8 cellular contexts compared by ENCODE assay signal in genomic region chr11:58577441-58578135, GRCh38. TPM values are rescaled to one million over a fixed set of nuclear protein-coding genes. Genes with fewer than 3 reads are reported as not detected.
DNase-seq lines count a peak whose midpoint lies in the region; ATAC-seq and TF ChIP-seq lines count a peak whose summit lies in the region.

No MANE protein-coding gene starts in this region.

- H3K4me1 ChIP-seq in mucosa of descending colon (ENCODE audit: low read depth), result peaks cover 44% of the 10 kb centered on the region

- intact Hi-C loops in mucosa of descending colon (cut with DNase I, micrococcal nuclease), result no loop called here

- no peaks in the 10 kb centered on the region for H3K9me3 ChIP-seq in mucosa of descending colon

- H3K36me3 ChIP-seq in mucosa of descending colon (ENCODE audit: low read depth), result no peaks in the 10 kb centered on the region

- TF ChIP-seq CTCF in mucosa of descending colon (IDR thresholded peaks at IDR 0.05), result no peak

- DNase-seq in NCI-H2107 treated with DMSO at 0.1 percent for 48 hours (lab: John Stamatoyannopoulos, UW; ENCODE audit: unreplicated experiment) (peak; percentile 47), mucosa of descending colon (peak; percentile 75 to 84 (median 77)), superior temporal gyrus (ENCODE audit: extremely low spot score) (no peak)
- peak; percentile 74 for DNase-seq in activated CD4-positive, alpha-beta T cell treated with anti-CD3 and anti-CD28 coated beads, Interleukin-2, amount 50 U/mL, for 1 hour
- DNase-seq in effector CD4-positive, alpha-beta T cell, result peak; percentile 75
- peak; percentile 82 for DNase-seq in stimulated activated CD8-positive, alpha-beta memory T cell treated with anti-CD3 and anti-CD28 coated beads, Interleukin-4, amount 100 ng/mL, for 48 hours

- H3K4me3 ChIP-seq in mucosa of descending colon, result peak overlapping the region; percentile 100

- peak; percentile 53 for ATAC-seq in GM18498 (IDR thresholded peaks at IDR 0.05; ENCODE audit: unreplicated experiment)
- peak; percentile 50 for ATAC-seq in HG02610 (IDR thresholded peaks at IDR 0.05; ENCODE audit: unreplicated experiment)
- ATAC-seq in mucosa of descending colon, result no peak

RNA-seq across cellular contexts. Expression of gene ZFP91, which starts 1.3 kb away (rescaled TPM):
- total RNA-seq in mucosa of descending colon, result 10 to 100 TPM; 70.0 to 93.9 (median 75.3) TPM

RNA-seq across cellular contexts. Expression of gene LPXN, which starts 1.9 kb away (rescaled TPM):
- total RNA-seq in mucosa of descending colon, result 10 to 100 TPM; 10.7 to 20.1 (median 12.7) TPM

RNA-seq across cellular contexts. Expression of gene CNTF, which starts 44.9 kb away (rescaled TPM):
- 1 to 10 TPM; 2.0 to 2.6 (median 2.5) TPM for total RNA-seq in mucosa of descending colon
